14 cellular contexts compared by ENCODE assay signal in genomic region chr3:104458657-104459056, GRCh38.
DNase-seq lines count a peak whose midpoint lies in the region; ATAC-seq lines count a peak whose summit lies in the region.
"Had no signal": no experiment of that assay in that cellular context is flagged by ENCODE, and none has a peak within 500 bp of the region (broad histone marks: within the 10 kb centered on the region; RNA-seq: fewer than 3 reads in every experiment).

No MANE protein-coding gene starts in this region.

- DNase-seq in kidney tubule cell (ENCODE audit: low spot score) (peak; percentile 71), glomerular visceral epithelial cell (ENCODE audit: extremely low spot score) (no peak), SIG-M5 treated with dmso at 0.1 percent for 504 hours (lab: John Stamatoyannopoulos, UW; ENCODE audit: unreplicated experiment) (no peak)
- DNase-seq: BE2C; CD4-positive, alpha-beta memory T cell; DMS79; HFFc6; Karpas-422 had no signal

- peak; percentile 39 for ATAC-seq in GM19463 (IDR thresholded peaks at IDR 0.05; ENCODE audit: unreplicated experiment)
- ATAC-seq in HG03175 (IDR thresholded peaks at IDR 0.05; ENCODE audit: unreplicated experiment) = peak; percentile 46
- no peak for ATAC-seq in GM21723 (IDR thresholded peaks at IDR 0.05; ENCODE audit: unreplicated experiment)
- ATAC-seq in HG03439 (IDR thresholded peaks at IDR 0.05; ENCODE audit: unreplicated experiment) = no peak
- ATAC-seq: A549, K562 had no signal

Comparison
In these comparisons a context has a peak if more than half of its experiments do, and no peak if none do; other contexts are left out.
1. ATAC-seq: peak in GM19463 (single experiment) and HG03175 (single experiment); none in GM21723 (single experiment) and HG03439 (single experiment).